ENCODE assay signal across 6 cellular contexts in genomic region chr11:68982134-68982533, GRCh38.
"Had no signal": no experiment of that assay in that cellular context is flagged by ENCODE, and none has a peak within 500 bp of the region (broad histone marks: within the 10 kb centered on the region; RNA-seq: fewer than 3 reads in every experiment).

No MANE protein-coding gene starts in this region.

- H3K4me3 ChIP-seq: K562 had no signal

- H3K27ac ChIP-seq: HL-60, KMS-11 had no signal

- DNase-seq: IMR-90, KBM-7, KG1 had no signal
